Comparison of ENCODE assay signal across 8 cellular contexts in genomic region chr16:11669380-11670146, GRCh38. TPM values are rescaled to one million over a fixed set of nuclear protein-coding genes. Genes with fewer than 3 reads are reported as not detected.
DNase-seq lines count a peak whose midpoint lies in the region; ATAC-seq, FAIRE-seq and TF ChIP-seq lines count a peak whose summit lies in the region.

No MANE protein-coding gene starts in this region.

- peaks cover 28% of the 10 kb centered on the region for H3K27me3 Mint-ChIP-seq in endothelial cell (ENCODE audit: unreplicated experiment)

- TF ChIP-seq CTCF in RWPE1 (conservative IDR thresholded peaks at IDR 0.05; ENCODE audit: low read depth) (no peak), endothelial cell (IDR thresholded peaks at IDR 0.05; ENCODE audit: unreplicated experiment) (no peak)

- H3K4me1 Mint-ChIP-seq in endothelial cell (ENCODE audit: unreplicated experiment), result peaks cover 65% of the 10 kb centered on the region

- peak; percentile 57; the same call in 1 of the 2 replicates for TF ChIP-seq POLR2A in GM12892 (IDR thresholded peaks at IDR 0.05; ENCODE audit: low read depth, low read length)

- peak; percentile 57 for FAIRE-seq in GM12892 (lab: Jason Lieb, UNC)

- CTCF ChIA-PET in RWPE1 (lab: Yijun Ruan, JAX), result interaction anchor here (0.6 to 1.2 kb wide), 2 partner anchors 19 to 269 kb away, joined by 4 read pairs; no protein-coding TSS in a partner anchor

- H3K9me3 Mint-ChIP-seq in endothelial cell (ENCODE audit: unreplicated experiment), result no peaks in the 10 kb centered on the region

- POLR2A ChIA-PET in RWPE1 (lab: Yijun Ruan, JAX; ENCODE audit: low non-redundant PET), result no interaction called here

- no peak for DNase-seq in GM12892 (ENCODE audit: insufficient read length)
- DNase-seq in RWPE1 (ENCODE audit: low spot score), result no peak
- no peak for DNase-seq in endothelial cell (ENCODE audit: low spot score)
- peak; percentile 22 for DNase-seq in myocyte (ENCODE audit: low read depth)
- no peak for DNase-seq in NCI-H526 (lab: John Stamatoyannopoulos, UW)
- no peak for DNase-seq in NCI-H526 treated with DMSO at 0.1 percent for 48 hours (lab: John Stamatoyannopoulos, UW)
- no peak for DNase-seq in activated CD4-positive, alpha-beta T cell treated with anti-CD3 and anti-CD28 coated beads for 48 hours

- peak overlapping the region; percentile 82 for H3K27ac ChIP-seq in RWPE1

- H3K36me3 Mint-ChIP-seq in endothelial cell (ENCODE audit: low read depth, unreplicated experiment), result no peaks in the 10 kb centered on the region

- peak overlapping the region; percentile 75 for H3K27ac Mint-ChIP-seq in endothelial cell (ENCODE audit: unreplicated experiment)

- peak overlapping the region; percentile 93 for H3K4me3 Mint-ChIP-seq in endothelial cell (ENCODE audit: unreplicated experiment)

- no peak for ATAC-seq in GM19395 (IDR thresholded peaks at IDR 0.05; ENCODE audit: unreplicated experiment)

RNA-seq across cellular contexts. Expression of gene SNN, which starts 1.3 kb away (rescaled TPM):
- polyA plus RNA-seq in GM12892 (2012; ENCODE audit: missing spikeins), result 23.2 TPM
- 163 TPM for total RNA-seq in endothelial cell (ENCODE audit: unreplicated experiment)
- total RNA-seq in myocyte, result 14.4 and 15.4 TPM in 2 replicates
- 13.9 TPM for polyA plus RNA-seq in myocyte (2012)

Comparison
In these comparisons a context has a peak if more than half of its experiments do, and no peak if none do; other contexts are left out.
1. RNA of gene SNN, which starts 1.3 kb away (total RNA-seq): 163 TPM in endothelial cell (single experiment); 14.4 to 15.4 TPM in myocyte; every median in the first group is over 10 times any median in the second.